24 cellular contexts compared by ENCODE assay signal in the genomic region with DNA sequence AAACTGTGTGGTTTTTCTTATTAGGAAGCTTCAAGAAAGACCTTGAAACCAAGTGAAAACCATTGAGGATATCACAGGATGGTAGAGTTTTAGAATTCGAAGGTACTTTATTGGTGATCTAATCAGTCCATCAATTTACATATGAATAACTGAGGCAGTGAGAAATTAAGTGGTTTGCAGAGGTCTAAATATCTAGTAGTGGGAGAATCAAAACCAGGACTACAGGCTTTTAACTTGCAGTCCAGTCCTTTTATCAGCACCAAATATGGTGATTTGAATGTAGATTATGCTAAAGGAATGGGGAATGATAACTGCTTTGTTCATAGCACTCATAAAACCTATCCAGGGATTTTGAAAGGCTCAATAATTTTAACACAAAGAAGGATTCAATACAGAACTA.
"Had no signal": no experiment of that assay in that cellular context is flagged by ENCODE, and none has a peak within 500 bp of the region (broad histone marks: within the 10 kb centered on the region; RNA-seq: fewer than 3 reads in every experiment).

No MANE protein-coding gene starts in this region.

- ATAC-seq: activated CD4-positive, alpha-beta T cell treated with anti-CD3 and anti-CD28 coated beads for 36 hours; activated CD4-positive, CD25-positive, alpha-beta regulatory T cell treated with anti-CD3 and anti-CD28 coated beads, Interleukin-2, amount 50 U/mL, for 24 hours; activated naive CD4-positive, alpha-beta T cell treated with anti-CD3 and anti-CD28 coated beads, Interleukin-2, amount 50 U/mL, for 72 hours; activated T-cell treated with anti-CD3 and anti-CD28 coated beads, Interleukin-2, amount 50 U/mL, for 4 hours had no signal

- H3K27me3 Mint-ChIP-seq: activated CD4-positive, alpha-beta memory T cell treated with anti-CD3 and anti-CD28 coated beads for 36 hours; activated CD4-positive, alpha-beta T cell treated with anti-CD3 and anti-CD28 coated beads for 36 hours had no signal

- DNase-seq: activated CD4-positive, alpha-beta memory T cell treated with anti-CD3 and anti-CD28 coated beads for 36 hours; activated CD4-positive, alpha-beta T cell treated with anti-CD3 and anti-CD28 coated beads for 36 hours; activated CD4-positive, alpha-beta T cell treated with anti-CD3 and anti-CD28 coated beads, Interleukin-2, amount 50 U/mL, for 1 hour; activated CD8-positive, alpha-beta memory T cell treated with anti-CD3 and anti-CD28 coated beads, Interleukin-2, amount 50 U/mL, for 4 hours; activated gamma-delta T cell treated with Interleukin-2 at 50 U/mL for 16 hours; activated naive CD4-positive, alpha-beta T cell treated with anti-CD3 and anti-CD28 coated beads for 36 hours; activated T-cell treated with anti-CD3 and anti-CD28 coated beads for 4 hours; activated T-cell treated with anti-CD3 and anti-CD28 coated beads, Interleukin-2, amount 50 U/mL, for 4 hours; adrenal gland; brain microvascular endothelial cell; central memory CD4-positive, alpha-beta T cell; NCI-H1105; NCI-H1417 treated with DMSO at 0.1 percent for 48 hours; NCI-H1694 treated with DMSO at 0.1 percent for 48 hours; NCI-H2029; NCI-H345; NCI-H524 treated with DMSO at 0.1 percent for 48 hours; OCI-M1; Right ventricle myocardium superior had no signal

- H3K4me3 ChIP-seq: adrenal gland had no signal

- H3K27ac ChIP-seq: adrenal gland, brain microvascular endothelial cell had no signal

- FAIRE-seq: TTC549 had no signal

- H3K27ac Mint-ChIP-seq: activated CD4-positive, alpha-beta memory T cell treated with anti-CD3 and anti-CD28 coated beads for 36 hours; activated CD4-positive, alpha-beta T cell treated with anti-CD3 and anti-CD28 coated beads for 36 hours; activated naive CD4-positive, alpha-beta T cell treated with anti-CD3 and anti-CD28 coated beads for 36 hours; activated naive CD4-positive, alpha-beta T cell treated with anti-CD3 and anti-CD28 coated beads, Interleukin-2, amount 50 U/mL, for 72 hours; activated T-helper 1 cell treated with anti-CD3 and anti-CD28 coated beads, Interleukin-12 subunit alpha, Interleukin-12 subunit beta, Interleukin-2, Interleukin-4 antibody, amounts not matched to agents 30 ng/mL and 10 ng/mL and 1 ng/mL, durations not matched to agents 14 hours and 24 hours and 36 hours; T-helper 2 cell treated with Interferon-gamma antibody and Interleukin-4, amounts not matched to agents 5 μg/mL and 100 μg/mL, for 36 hours had no signal

- H3K36me3 ChIP-seq: adrenal gland, brain microvascular endothelial cell had no signal

- H3K4me3 Mint-ChIP-seq: activated CD4-positive, alpha-beta memory T cell treated with anti-CD3 and anti-CD28 coated beads for 36 hours; activated CD4-positive, alpha-beta T cell treated with anti-CD3 and anti-CD28 coated beads for 36 hours; activated naive CD4-positive, alpha-beta T cell treated with anti-CD3 and anti-CD28 coated beads for 36 hours; activated T-cell treated with anti-CD3 and anti-CD28 coated beads, Interleukin-2, amount 50 U/mL, for 4 hours; activated T-helper 1 cell treated with anti-CD3 and anti-CD28 coated beads, Interleukin-12 subunit alpha, Interleukin-12 subunit beta, Interleukin-2, Interleukin-4 antibody, amounts not matched to agents 30 ng/mL and 10 ng/mL and 1 ng/mL, durations not matched to agents 14 hours and 24 hours and 36 hours; T-helper 2 cell treated with Interferon-gamma antibody and Interleukin-4, amounts not matched to agents 5 μg/mL and 100 μg/mL, for 36 hours had no signal

- H3K27me3 ChIP-seq: adrenal gland, brain microvascular endothelial cell had no signal

- H3K9me3 ChIP-seq: adrenal gland had no signal
